ENCODE assay signal across 8 cellular contexts in genomic region chr11:130023204-130023603, GRCh38. TPM values are rescaled to one million over a fixed set of nuclear protein-coding genes. Genes with fewer than 3 reads are reported as not detected.
A peak's percentile ranks its signal among the peaks of the same experiment; 100 is the strongest.
DNase-seq lines count a peak whose midpoint lies in the region; FAIRE-seq and TF ChIP-seq lines count a peak whose summit lies in the region.

No MANE protein-coding gene starts in this region.

- H3K9me3 ChIP-seq in colonic mucosa, result no peaks in the 10 kb centered on the region

- no peak overlapping the region for H3K9ac ChIP-seq in colonic mucosa (ENCODE audit: low read depth in 2 of 2, low read length in 2 of 2)

- intact Hi-C loops in colonic mucosa (cut with DNase I), result no loop called here

- H3K4me1 ChIP-seq in colonic mucosa, result no peaks in the 10 kb centered on the region

- no peak for DNase-seq in GM12892 (ENCODE audit: insufficient read length)
- peak; percentile 96 for DNase-seq in HCEC 1CT
- DNase-seq in NAMALWA (ENCODE audit: low spot score), result peak; percentile 58
- DNase-seq in hepatic stellate cell (ENCODE audit: low spot score), result peak; percentile 69
- no peak for DNase-seq in colonic mucosa
- DNase-seq in SIG-M5 treated with dmso at 0.1 percent for 504 hours (lab: John Stamatoyannopoulos, UW; ENCODE audit: unreplicated experiment), result no peak
- no peak for DNase-seq in midbrain (lab: John Stamatoyannopoulos, UW)
- DNase-seq in DMS53 treated with DMSO at 0.1 percent for 48 hours (lab: John Stamatoyannopoulos, UW; ENCODE audit: unreplicated experiment), result no peak

- H3K4me3 ChIP-seq in colonic mucosa, result no peak overlapping the region

- no peak overlapping the region for H3K27ac ChIP-seq in colonic mucosa

- H3K27me3 ChIP-seq in colonic mucosa, result no peaks in the 10 kb centered on the region

- no peak for TF ChIP-seq CTCF in colonic mucosa (IDR thresholded peaks at IDR 0.05)

- no peak for TF ChIP-seq POLR2A in GM12892 (IDR thresholded peaks at IDR 0.05; ENCODE audit: low read depth, low read length)

- peak; percentile 85 for FAIRE-seq in GM12892 (lab: Jason Lieb, UNC)

- H3K36me3 ChIP-seq in colonic mucosa, result no peaks in the 10 kb centered on the region

RNA-seq across cellular contexts. Expression of gene PRDM10, which starts 20.6 kb away (rescaled TPM):
- polyA plus RNA-seq in GM12892 (2012; ENCODE audit: missing spikeins), result 4.0 TPM
- 10 to 100 TPM; 11.0 to 18.3 TPM for total RNA-seq in colonic mucosa

RNA-seq across cellular contexts. Expression of gene APLP2, which starts 46.5 kb away (rescaled TPM):
- polyA plus RNA-seq in GM12892 (2012; ENCODE audit: missing spikeins), result 10.4 TPM
- 100 to 1,000 TPM; 285 to 388 TPM for total RNA-seq in colonic mucosa

Comparison
In these comparisons a context has a peak if more than half of its experiments do, and no peak if none do; other contexts are left out.
1. DNase-seq: peak in HCEC 1CT (single experiment), NAMALWA (single experiment) and hepatic stellate cell (single experiment); none in GM12892 (single experiment), colonic mucosa (single experiment), SIG-M5 treated with dmso at 0.1 percent for 504 hours (single experiment), midbrain (single experiment) and DMS53 treated with DMSO at 0.1 percent for 48 hours (single experiment).